In genomic region chr22:31083923-31084810, GRCh38 we compare ENCODE assay signal across 1 cellular context.
TF ChIP-seq lines count a peak whose summit lies in the region.

No MANE protein-coding gene starts in this region.

TF ChIP-seq in SK-N-SH treated with all-trans-retinoic acid at 6 μM for 48 hours, 23 proteins besides CTCF, POLR2A, EP300 and RAD21 (continued from another document):
- TF ChIP-seq PPARA (CRISPR knock-in tag; IDR thresholded peaks at IDR 0.05; ENCODE audit: borderline replicate concordance) (no peak), CSDC2 (CRISPR knock-in tag; IDR thresholded peaks at IDR 0.05) (no peak), BACH2 (CRISPR knock-in tag; IDR thresholded peaks at IDR 0.05; ENCODE audit: borderline replicate concordance) (no peak)
